ENCODE assay signal across 8 cellular contexts in genomic region chr2:125867908-125868307, GRCh38.
"Had no signal": no experiment of that assay in that cellular context is flagged by ENCODE, and none has a peak within 500 bp of the region (broad histone marks: within the 10 kb centered on the region; RNA-seq: fewer than 3 reads in every experiment).

No MANE protein-coding gene starts in this region.

- FAIRE-seq: G401.6, GM12878, GM12891, GM12892, GM18507, GM19239 had no signal

- H3K4me3 ChIP-seq: GM12878 had no signal

- DNase-seq: GDM1, GF-D8 had no signal

- ATAC-seq: GM12878 had no signal
